In genomic region chr2:234569776-234570430, GRCh38 we compare ENCODE assay signal across 1 cellular context.
TF ChIP-seq lines count a peak whose summit lies in the region.

No MANE protein-coding gene starts in this region.

TF ChIP-seq in SK-N-SH treated with all-trans-retinoic acid at 6 μM for 48 hours, 23 proteins besides CTCF, POLR2A, EP300 and RAD21 (continued from another document):
- TF ChIP-seq CREB5 (CRISPR knock-in tag; IDR thresholded peaks at IDR 0.05; ENCODE audit: low read depth) (no peak), ZNF8 (CRISPR knock-in tag; IDR thresholded peaks at IDR 0.05) (no peak), OSR1 (CRISPR knock-in tag; IDR thresholded peaks at IDR 0.05) (no peak)
